Comparison of ENCODE assay signal across 18 cellular contexts in the genomic region with DNA sequence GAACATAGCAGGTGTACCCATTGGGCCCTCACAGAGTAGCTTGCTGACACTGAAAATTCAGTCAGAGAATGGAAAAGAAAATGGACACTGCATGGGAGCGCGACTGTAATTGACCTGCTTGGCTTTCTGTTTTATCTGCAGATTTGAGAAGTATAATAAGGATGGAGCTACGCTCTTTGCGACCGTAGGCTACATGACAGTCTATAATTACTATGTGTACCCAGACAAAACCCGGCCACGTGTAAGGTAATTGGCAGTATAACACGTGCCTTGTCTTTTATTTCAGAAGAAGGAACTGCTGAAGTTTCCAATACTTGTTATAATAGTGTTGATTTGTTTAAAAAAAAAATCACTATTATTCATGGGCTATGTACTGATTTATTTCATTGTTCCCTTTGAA.
"Had no signal": no experiment of that assay in that cellular context is flagged by ENCODE, and none has a peak within 500 bp of the region (broad histone marks: within the 10 kb centered on the region; RNA-seq: fewer than 3 reads in every experiment).

No MANE protein-coding gene starts in this region.

- H3K4me1 ChIP-seq: left lung, pancreas, sigmoid colon, stomach, testis, upper lobe of left lung had no signal

- FAIRE-seq: colon, endometrium had no signal

- DNase-seq: activated CD4-positive, alpha-beta T cell treated with anti-CD3 and anti-CD28 coated beads for 4 hours; activated CD8-positive, alpha-beta memory T cell treated with anti-CD3 and anti-CD28 coated beads, Interleukin-2, amount 50 U/mL, for 4 hours; activated CD8-positive, alpha-beta T cell treated with anti-CD3 and anti-CD28 coated beads, Interleukin-2, amount 10 ng/mL, durations not matched to agents 7 days and 5 days; activated gamma-delta T cell; activated T-cell treated with anti-CD3 and anti-CD28 coated beads, Interleukin-2, amount 50 U/mL, for 72 hours; caudate nucleus; kidney; left lung; mammary epithelial cell; pancreas; sigmoid colon; spleen; stimulated activated CD4-positive, alpha-beta T cell treated with anti-CD3 and anti-CD28 coated beads, Interleukin-1b, Interleukin-23, amount 100 ng/mL, for 48 hours; stomach; testis; upper lobe of left lung had no signal

- H3K4me3 ChIP-seq: left lung, pancreas, sigmoid colon, spleen, stomach, testis, upper lobe of left lung had no signal

- H3K9me3 ChIP-seq: left lung, pancreas, sigmoid colon, spleen, stomach, testis, upper lobe of left lung had no signal

- H3K27me3 ChIP-seq: left lung, pancreas, sigmoid colon, spleen, stomach, testis, upper lobe of left lung had no signal

- H3K27ac ChIP-seq: left lung, pancreas, sigmoid colon, spleen, stomach, testis, upper lobe of left lung had no signal
